10 cellular contexts compared by ENCODE assay signal in the genomic region with DNA sequence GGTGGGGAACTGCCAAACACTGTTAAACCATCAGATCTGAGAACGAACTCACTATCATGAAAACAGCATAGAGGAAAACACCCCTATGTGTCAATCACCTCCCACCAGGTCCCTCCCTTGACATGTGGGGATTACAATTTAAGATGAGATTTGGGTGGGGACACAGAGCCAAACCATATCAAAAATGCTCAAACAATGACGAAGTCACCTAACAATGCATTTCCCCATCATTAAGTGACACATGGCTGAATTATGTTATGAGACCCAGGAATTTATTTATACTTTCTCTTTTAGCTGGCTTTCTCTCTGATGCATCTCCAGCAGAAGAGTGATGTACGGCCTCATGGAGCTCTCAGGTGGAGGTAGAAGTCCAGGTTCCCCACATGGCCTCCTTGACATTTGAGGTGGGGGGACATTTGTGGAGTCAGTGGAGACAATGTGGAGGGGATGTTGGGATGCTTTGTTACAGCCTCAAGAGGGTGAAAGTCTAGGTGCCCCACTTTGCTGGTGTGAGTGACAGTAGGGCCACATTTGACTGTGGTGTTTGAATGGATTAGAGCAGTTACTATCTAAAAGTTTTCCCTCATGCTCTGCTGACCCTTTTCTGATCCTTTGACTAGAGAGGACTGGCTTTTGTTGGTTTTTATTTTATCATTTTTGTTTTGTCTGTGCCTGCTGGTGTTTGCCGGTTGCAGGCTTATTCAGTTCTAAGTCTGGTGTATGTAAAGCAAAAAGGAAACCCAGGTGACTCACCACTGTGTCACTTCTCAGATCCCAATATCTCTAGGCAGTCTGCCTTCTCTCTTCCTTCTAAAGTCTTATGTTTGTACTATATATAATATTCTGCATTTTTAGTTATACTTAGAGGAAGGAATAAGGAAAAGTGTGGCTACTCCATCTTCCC. TPM values are rescaled to one million over a fixed set of nuclear protein-coding genes. Genes with fewer than 3 reads are reported as not detected.
DNase-seq lines count a peak whose midpoint lies in the region; ATAC-seq lines count a peak whose summit lies in the region.
"Had no signal": no experiment of that assay in that cellular context is flagged by ENCODE, and none has a peak within 500 bp of the region (broad histone marks: within the 10 kb centered on the region; RNA-seq: fewer than 3 reads in every experiment).

No MANE protein-coding gene starts in this region.

- peaks cover 11% of the 10 kb centered on the region for H3K4me1 ChIP-seq in mesodermal cell (ENCODE audit: control insufficient read depth, insufficient read depth, low read length, poor library complexity, severe bottlenecking)

- H3K4me1 Mint-ChIP-seq in activated CD4-positive, alpha-beta T cell treated with anti-CD3 and anti-CD28 coated beads, Interleukin-2, amount 10 ng/mL, durations not matched to agents 7 days and 5 days, result peaks cover 33% of the 10 kb centered on the region

- POLR2A ChIA-PET in activated CD4-positive, alpha-beta T cell treated with anti-CD3 and anti-CD28 coated beads, Interleukin-2, amount 10 ng/mL, durations not matched to agents 7 days and 5 days (lab: Charles Lee), result no interaction called here

- no peaks in the 10 kb centered on the region for H3K9me3 ChIP-seq in mesodermal cell (ENCODE audit: control insufficient read depth, low read length)

- CTCF ChIA-PET in activated CD4-positive, alpha-beta T cell treated with anti-CD3 and anti-CD28 coated beads, Interleukin-2, amount 10 ng/mL, durations not matched to agents 7 days and 5 days (lab: Charles Lee), result interaction anchor here (1.0 to 1.3 kb wide), 3 partner anchors 18 to 57 kb away, joined by 3 to 4 read pairs (median 3); no protein-coding TSS in a partner anchor

- DNase-seq in activated CD4-positive, alpha-beta T cell treated with anti-CD3 and anti-CD28 coated beads, Interleukin-2, amount 10 ng/mL, durations not matched to agents 7 days and 5 days, result no peak
- no peak for DNase-seq in globus pallidus (ENCODE audit: low spot score)
- DNase-seq: Right ventricle myocardium superior had no signal

- WGBS in mesodermal cell (ENCODE audit: insufficient coverage in 2 of 2), 2 experiments, result 75 to 100% methylated on average over 1 of the region's 4 CpGs

- peak overlapping the region; percentile 37 for H3K27ac ChIP-seq in mesodermal cell (ENCODE audit: low read depth, low read length, severe bottlenecking)

- H3K36me3 Mint-ChIP-seq in activated CD4-positive, alpha-beta T cell treated with anti-CD3 and anti-CD28 coated beads, Interleukin-2, amount 10 ng/mL, durations not matched to agents 7 days and 5 days (ENCODE audit: low read depth), result no peaks in the 10 kb centered on the region

- peak overlapping the region; percentile 28 for H3K27ac Mint-ChIP-seq in activated CD4-positive, alpha-beta T cell treated with anti-CD3 and anti-CD28 coated beads, Interleukin-2, amount 10 ng/mL, durations not matched to agents 7 days and 5 days

- peaks cover 19% of the 10 kb centered on the region for H3K27me3 Mint-ChIP-seq in activated CD4-positive, alpha-beta T cell treated with anti-CD3 and anti-CD28 coated beads, Interleukin-2, amount 10 ng/mL, durations not matched to agents 7 days and 5 days

- no peak overlapping the region for H3K4me3 ChIP-seq in mesodermal cell (ENCODE audit: extremely low read depth, insufficient read depth, low read length, poor library complexity, severe bottlenecking)

- no peaks in the 10 kb centered on the region for H3K9me3 Mint-ChIP-seq in activated CD4-positive, alpha-beta T cell treated with anti-CD3 and anti-CD28 coated beads, Interleukin-2, amount 10 ng/mL, durations not matched to agents 7 days and 5 days

- no peaks in the 10 kb centered on the region for H3K36me3 ChIP-seq in mesodermal cell (ENCODE audit: control insufficient read depth, insufficient read depth, low read length)

- no peak overlapping the region for H3K4me3 Mint-ChIP-seq in activated CD4-positive, alpha-beta T cell treated with anti-CD3 and anti-CD28 coated beads, Interleukin-2, amount 10 ng/mL, durations not matched to agents 7 days and 5 days

- peak; percentile 73 for ATAC-seq in GM18870 (IDR thresholded peaks at IDR 0.05; ENCODE audit: unreplicated experiment)
- ATAC-seq in HG03039 (IDR thresholded peaks at IDR 0.05; ENCODE audit: unreplicated experiment), result peak; percentile 62
- ATAC-seq in HG03159 (IDR thresholded peaks at IDR 0.05; ENCODE audit: unreplicated experiment), result no peak
- ATAC-seq in HG03354 (IDR thresholded peaks at IDR 0.05; ENCODE audit: poor library complexity, severe bottlenecking, unreplicated experiment), result no peak
- ATAC-seq in HG02840 (IDR thresholded peaks at IDR 0.05; ENCODE audit: low FRiP score, unreplicated experiment), result no peak

RNA-seq across cellular contexts. Expression of a gene that starts 18.5 kb away (rescaled TPM):
- 1 to 10 TPM; 3.7 to 5.1 TPM for total RNA-seq in activated CD4-positive, alpha-beta T cell treated with anti-CD3 and anti-CD28 coated beads, Interleukin-2, amount 10 ng/mL, durations not matched to agents 7 days and 5 days
- 127 TPM for polyA plus RNA-seq in mesodermal cell (2013, experiment 1 of 2)
- polyA plus RNA-seq in mesodermal cell (2013, experiment 2 of 2), result 110 TPM

RNA-seq across cellular contexts. Expression of a gene that starts 38.3 kb away (rescaled TPM):
- not detected for total RNA-seq in activated CD4-positive, alpha-beta T cell treated with anti-CD3 and anti-CD28 coated beads, Interleukin-2, amount 10 ng/mL, durations not matched to agents 7 days and 5 days
- not detected for polyA plus RNA-seq in mesodermal cell (2013, experiment 1 of 2)
- polyA plus RNA-seq in mesodermal cell (2013, experiment 2 of 2), result not detected
- total RNA-seq: pulmonary artery endothelial cell had no signal

Comparison
In these comparisons a context has a peak if more than half of its experiments do, and no peak if none do; other contexts are left out.
1. ATAC-seq: peak in GM18870 (single experiment) and HG03039 (single experiment); none in HG03159 (single experiment), HG03354 (single experiment) and HG02840 (single experiment).